Comparison of ENCODE assay signal across 17 cellular contexts in genomic region chr20:25160897-25161296, GRCh38. TPM values are rescaled to one million over a fixed set of nuclear protein-coding genes. Genes with fewer than 3 reads are reported as not detected.
DNase-seq lines count a peak whose midpoint lies in the region; ATAC-seq, FAIRE-seq and TF ChIP-seq lines count a peak whose summit lies in the region.
"Had no signal": no experiment of that assay in that cellular context is flagged by ENCODE, and none has a peak within 500 bp of the region (broad histone marks: within the 10 kb centered on the region; RNA-seq: fewer than 3 reads in every experiment).

No MANE protein-coding gene starts in this region.

- no peaks in the 10 kb centered on the region for H4K20me1 ChIP-seq in BLaER1 treated with 17β-estradiol and CSF1 and Interleukin-3, amounts not matched to agents 10 nM and 100 nM

- peaks cover 32% of the 10 kb centered on the region for H3K4me1 Mint-ChIP-seq in activated T-cell treated with anti-CD3 and anti-CD28 coated beads, Interleukin-2, amount 50 U/mL, for 24 hours (ENCODE audit: low read depth)
- peaks cover 20% of the 10 kb centered on the region for H3K4me1 Mint-ChIP-seq in activated naive CD8-positive, alpha-beta T cell treated with anti-CD3 and anti-CD28 coated beads, Interleukin-2, amount 50 U/mL, for 24 hours
- H3K4me1 Mint-ChIP-seq in T-helper 2 cell treated with Interferon-gamma antibody and Interleukin-4, amounts not matched to agents 5 μg/mL and 100 μg/mL, for 36 hours (ENCODE audit: low read depth) = peaks cover 25% of the 10 kb centered on the region

- H3K9ac ChIP-seq in BLaER1 treated with 17β-estradiol and CSF1 and Interleukin-3, amounts not matched to agents 10 nM and 100 nM = no peak overlapping the region

- no peak overlapping the region for H3K4me3 ChIP-seq in BLaER1 treated with 17β-estradiol and CSF1 and Interleukin-3, amounts not matched to agents 10 nM and 100 nM
- H3K4me3 ChIP-seq: SK-N-MC had no signal

- peak overlapping the region; percentile 84 for H3K27ac Mint-ChIP-seq in activated T-cell treated with anti-CD3 and anti-CD28 coated beads, Interleukin-2, amount 50 U/mL, for 24 hours
- peak overlapping the region; percentile 68 for H3K27ac Mint-ChIP-seq in activated naive CD8-positive, alpha-beta T cell treated with anti-CD3 and anti-CD28 coated beads, Interleukin-2, amount 50 U/mL, for 24 hours
- H3K27ac Mint-ChIP-seq in T-helper 2 cell treated with Interferon-gamma antibody and Interleukin-4, amounts not matched to agents 5 μg/mL and 100 μg/mL, for 36 hours = no peak overlapping the region

- no peak overlapping the region for H3K27ac ChIP-seq in BLaER1 treated with 17β-estradiol and CSF1 and Interleukin-3, amounts not matched to agents 10 nM and 100 nM
- H3K27ac ChIP-seq: C4-2B, SK-N-MC had no signal

- no peak for DNase-seq in activated T-cell treated with anti-CD3 and anti-CD28 coated beads, Interleukin-2, amount 50 U/mL, for 24 hours
- no peak for DNase-seq in activated T-cell treated with anti-CD3 and anti-CD28 coated beads, Interleukin-2, amount 50 U/mL, for 48 hours
- DNase-seq in activated naive CD8-positive, alpha-beta T cell treated with anti-CD3 and anti-CD28 coated beads, Interleukin-2, amount 50 U/mL, for 24 hours = no peak
- DNase-seq in Right ventricle myocardium inferior (ENCODE audit: missing footprints) (no peak), D721Med (ENCODE audit: insufficient read length, low spot score) (no peak)
- DNase-seq in T-helper 2 cell treated with Interferon-gamma antibody and Interleukin-4, amounts not matched to agents 5 μg/mL and 100 μg/mL, for 36 hours (ENCODE audit: low spot score) = no peak
- DNase-seq: NCI-H1092 treated with DMSO at 0.1 percent for 48 hours; NCI-H146; NCI-H2081 treated with DMSO at 0.1 percent for 48 hours; NCI-H748 treated with DMSO at 0.1 percent for 48 hours; NK-92 treated with Interleukin-12 subunit alpha and Interleukin-12 subunit beta, amount 100 ng/mL, for 24 hours; SHP77 had no signal

- H3K9me3 Mint-ChIP-seq in activated T-cell treated with anti-CD3 and anti-CD28 coated beads, Interleukin-2, amount 50 U/mL, for 24 hours = peaks cover 2% of the 10 kb centered on the region
- H3K9me3 Mint-ChIP-seq in activated naive CD8-positive, alpha-beta T cell treated with anti-CD3 and anti-CD28 coated beads, Interleukin-2, amount 50 U/mL, for 24 hours = peaks cover 11% of the 10 kb centered on the region
- H3K9me3 Mint-ChIP-seq in T-helper 2 cell treated with Interferon-gamma antibody and Interleukin-4, amounts not matched to agents 5 μg/mL and 100 μg/mL, for 36 hours = peaks cover 8% of the 10 kb centered on the region

- H3K27me3 Mint-ChIP-seq in activated T-cell treated with anti-CD3 and anti-CD28 coated beads, Interleukin-2, amount 50 U/mL, for 24 hours = peaks cover 24% of the 10 kb centered on the region
- no peaks in the 10 kb centered on the region for H3K27me3 Mint-ChIP-seq in activated naive CD8-positive, alpha-beta T cell treated with anti-CD3 and anti-CD28 coated beads, Interleukin-2, amount 50 U/mL, for 24 hours
- H3K27me3 Mint-ChIP-seq in T-helper 2 cell treated with Interferon-gamma antibody and Interleukin-4, amounts not matched to agents 5 μg/mL and 100 μg/mL, for 36 hours (ENCODE audit: low read depth) = no peaks in the 10 kb centered on the region

- peak; percentile 8 for ATAC-seq in GM19351 (IDR thresholded peaks at IDR 0.05; ENCODE audit: unreplicated experiment)
- ATAC-seq in activated naive CD8-positive, alpha-beta T cell treated with anti-CD3 and anti-CD28 coated beads, Interleukin-2, amount 50 U/mL, for 24 hours = peak; percentile 61
- no peak for ATAC-seq in Right ventricle myocardium inferior

- intact Hi-C loops in Right ventricle myocardium inferior (cut with DNase I) = no loop called here

- H3K36me3 ChIP-seq in BLaER1 treated with 17β-estradiol and CSF1 and Interleukin-3, amounts not matched to agents 10 nM and 100 nM = no peaks in the 10 kb centered on the region

- H3K36me3 Mint-ChIP-seq in activated T-cell treated with anti-CD3 and anti-CD28 coated beads, Interleukin-2, amount 50 U/mL, for 24 hours (ENCODE audit: low read depth) = no peaks in the 10 kb centered on the region
- no peaks in the 10 kb centered on the region for H3K36me3 Mint-ChIP-seq in activated naive CD8-positive, alpha-beta T cell treated with anti-CD3 and anti-CD28 coated beads, Interleukin-2, amount 50 U/mL, for 24 hours (ENCODE audit: low read depth)
- H3K36me3 Mint-ChIP-seq in T-helper 2 cell treated with Interferon-gamma antibody and Interleukin-4, amounts not matched to agents 5 μg/mL and 100 μg/mL, for 36 hours (ENCODE audit: low read depth) = peaks cover 1% of the 10 kb centered on the region

- no peaks in the 10 kb centered on the region for H3K27me3 ChIP-seq in BLaER1 treated with 17β-estradiol and CSF1 and Interleukin-3, amounts not matched to agents 10 nM and 100 nM

- no peak for TF ChIP-seq CTCF in D721Med (IDR thresholded peaks at IDR 0.05; ENCODE audit: insufficient read depth, missing control alignments)

- no peak for FAIRE-seq in D721Med (lab: Jason Lieb, UNC)
- FAIRE-seq: G401.6 had no signal

- peak overlapping the region in 6 of 11 experiments; percentile 1 to 36 (median 15); a peak in 6 of 22 replicates for H3K4me2 ChIP-seq in BLaER1 treated with 17β-estradiol and CSF1 and Interleukin-3, amounts not matched to agents 10 nM and 100 nM

- no peak overlapping the region for H3K4me3 Mint-ChIP-seq in activated T-cell treated with anti-CD3 and anti-CD28 coated beads, Interleukin-2, amount 50 U/mL, for 24 hours
- no peak overlapping the region for H3K4me3 Mint-ChIP-seq in activated naive CD8-positive, alpha-beta T cell treated with anti-CD3 and anti-CD28 coated beads, Interleukin-2, amount 50 U/mL, for 24 hours
- no peak overlapping the region for H3K4me3 Mint-ChIP-seq in T-helper 2 cell treated with Interferon-gamma antibody and Interleukin-4, amounts not matched to agents 5 μg/mL and 100 μg/mL, for 36 hours

- H3K4me1 ChIP-seq in BLaER1 treated with 17β-estradiol and CSF1 and Interleukin-3, amounts not matched to agents 10 nM and 100 nM = peaks cover 5 to 13% (median 10%) of the 10 kb centered on the region in 10 experiments; a peak in 14 of 20 replicates

- peaks cover 32 to 34% (median 33%) of the 10 kb centered on the region in 11 experiments for H3K9me3 ChIP-seq in BLaER1 treated with 17β-estradiol and CSF1 and Interleukin-3, amounts not matched to agents 10 nM and 100 nM (replicated peaks in 1 of 11)

RNA-seq across cellular contexts. Expression of gene ENTPD6, which starts 34.6 kb away (rescaled TPM):
- 132 TPM for total RNA-seq in Right ventricle myocardium inferior
